In the genomic region with DNA sequence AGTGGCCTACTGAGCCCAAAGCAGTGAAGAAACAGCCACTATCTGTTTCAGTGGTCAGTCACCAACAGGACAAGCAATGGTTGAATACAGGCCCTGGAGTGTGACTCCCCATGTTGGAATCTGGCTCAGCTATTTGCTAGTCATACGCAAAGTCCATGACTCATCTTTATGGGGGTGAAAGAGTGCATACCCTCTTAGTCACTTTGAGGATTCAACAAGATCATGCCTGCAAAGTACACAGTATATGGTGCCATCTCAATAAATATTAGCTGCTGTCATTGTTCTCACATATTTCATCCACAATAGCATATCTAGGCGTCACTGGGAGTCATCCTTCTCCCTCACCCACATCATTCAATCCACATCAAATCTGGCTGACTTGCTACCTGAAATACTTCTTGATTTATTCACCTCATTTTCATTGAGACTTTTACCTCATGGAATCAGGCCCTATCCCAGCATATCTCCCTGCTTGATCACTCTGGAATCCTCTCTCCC, we compare ENCODE assay signal across 15 cellular contexts. TPM values are rescaled to one million over a fixed set of nuclear protein-coding genes. Genes with fewer than 3 reads are reported as not detected.
A peak's percentile ranks its signal among the peaks of the same experiment; 100 is the strongest.
DNase-seq lines count a peak whose midpoint lies in the region; ATAC-seq and TF ChIP-seq lines count a peak whose summit lies in the region.
"Had no signal": no experiment of that assay in that cellular context is flagged by ENCODE, and none has a peak within 500 bp of the region (broad histone marks: within the 10 kb centered on the region; RNA-seq: fewer than 3 reads in every experiment).

No MANE protein-coding gene starts in this region.

- peaks cover 2 to 4% of the 10 kb centered on the region in 2 donors for H3K36me3 Mint-ChIP-seq in activated T-cell treated with anti-CD3 and anti-CD28 coated beads, Interleukin-2, amount 50 U/mL, for 72 hours (ENCODE audit: insufficient read depth in 2 of 2)
- H3K36me3 Mint-ChIP-seq: stimulated activated memory B cell treated with anti-CD40 and anti-IgM and Interleukin-4, amounts not matched to agents 10 μg/mL and 1 μg/mL and 100 μg/mL, for 72 hours had no signal

- no peak overlapping the region for H3K4me3 Mint-ChIP-seq in activated T-cell treated with anti-CD3 and anti-CD28 coated beads, Interleukin-2, amount 50 U/mL, for 72 hours
- H3K4me3 Mint-ChIP-seq: stimulated activated memory B cell treated with anti-CD40 and anti-IgM and Interleukin-4, amounts not matched to agents 10 μg/mL and 1 μg/mL and 100 μg/mL, for 72 hours had no signal

- H3K27me3 ChIP-seq in foreskin keratinocyte = no peaks in the 10 kb centered on the region
- peaks cover 0 to 3% of the 10 kb centered on the region in 2 donors for H3K27me3 ChIP-seq in aorta (ENCODE audit: control insufficient read depth in 1 of 2, insufficient read depth in 2 of 2, low read length in 1 of 2)

- no peak for TF ChIP-seq CTCF in foreskin keratinocyte (conservative IDR thresholded peaks at IDR 0.05)

- intact Hi-C loops in aorta (cut with DNase I) = no loop called here

- no peak overlapping the region for H3K4me3 ChIP-seq in aorta (ENCODE audit: low read length in 2 of 2)
- H3K4me3 ChIP-seq: left ventricle myocardium inferior, skin epidermis had no signal

- 66 to 77% methylated on average over 2 of the region's 2 CpGs for WGBS in aorta, 2 donors

- H3K27ac ChIP-seq in foreskin keratinocyte (peak overlapping the region; percentile 99), aorta (ENCODE audit: low read depth in 1 of 2, low read length in 2 of 2) (no peak overlapping the region)
- H3K27ac ChIP-seq: left ventricle myocardium inferior, skin epidermis had no signal

- no peaks in the 10 kb centered on the region for H3K4me1 Mint-ChIP-seq in activated T-cell treated with anti-CD3 and anti-CD28 coated beads, Interleukin-2, amount 50 U/mL, for 72 hours (ENCODE audit: low read depth)
- H3K4me1 Mint-ChIP-seq: stimulated activated memory B cell treated with anti-CD40 and anti-IgM and Interleukin-4, amounts not matched to agents 10 μg/mL and 1 μg/mL and 100 μg/mL, for 72 hours had no signal

- no peak for DNase-seq in activated T-cell treated with anti-CD3 and anti-CD28 coated beads, Interleukin-2, amount 50 U/mL, for 72 hours
- DNase-seq in activated T-cell treated with anti-CD3 and anti-CD28 coated beads, Interleukin-2, amount 50 U/mL, for 48 hours = no peak
- peak; percentile 100 for DNase-seq in foreskin keratinocyte
- no peak for DNase-seq in aorta
- DNase-seq: AML-193; effector memory CD4-positive, alpha-beta T cell; left ventricle myocardium inferior; NCI-H2171 had no signal

- peaks cover 10% of the 10 kb centered on the region for H3K9me3 ChIP-seq in aorta (ENCODE audit: control insufficient read depth, low read length)

- H3K27me3 Mint-ChIP-seq in activated T-cell treated with anti-CD3 and anti-CD28 coated beads, Interleukin-2, amount 50 U/mL, for 72 hours (ENCODE audit: low read depth) = peaks cover 33% of the 10 kb centered on the region

- no peak overlapping the region for H3K27ac Mint-ChIP-seq in activated T-cell treated with anti-CD3 and anti-CD28 coated beads, Interleukin-2, amount 50 U/mL, for 72 hours
- H3K27ac Mint-ChIP-seq: stimulated activated memory B cell treated with anti-CD40 and anti-IgM and Interleukin-4, amounts not matched to agents 10 μg/mL and 1 μg/mL and 100 μg/mL, for 72 hours had no signal

- ATAC-seq in activated T-cell treated with anti-CD3 and anti-CD28 coated beads, Interleukin-2, amount 50 U/mL, for 72 hours (replicated peaks in 1 of 2) = peak; percentile 67 to 75
- ATAC-seq in SK-N-SH treated with all-trans-retinoic acid at 6 μM for 48 hours (peak; percentile 98), foreskin keratinocyte (peak; percentile 98), aorta (ENCODE audit: low FRiP score) (peak; percentile 50), HG02763 (IDR thresholded peaks at IDR 0.05; ENCODE audit: unreplicated experiment) (no peak), GM21528 (IDR thresholded peaks at IDR 0.05; ENCODE audit: low FRiP score, unreplicated experiment) (no peak), HG03280 (IDR thresholded peaks at IDR 0.05; ENCODE audit: unreplicated experiment) (no peak)
- ATAC-seq: stimulated activated memory B cell treated with anti-CD40 and anti-IgM and Interleukin-4, amounts not matched to agents 10 μg/mL and 1 μg/mL and 100 μg/mL, for 72 hours had no signal

- H3K36me3 ChIP-seq in aorta (ENCODE audit: control insufficient read depth in 1 of 2, insufficient read depth in 2 of 2, low read length in 1 of 2) = no peaks in the 10 kb centered on the region
- H3K36me3 ChIP-seq: left ventricle myocardium inferior had no signal

- H3K4me1 ChIP-seq in foreskin keratinocyte (peaks cover 26% of the 10 kb centered on the region), aorta (ENCODE audit: control insufficient read depth in 1 of 2, insufficient read depth in 2 of 2, low read length in 2 of 2) (no peaks in the 10 kb centered on the region)
- H3K4me1 ChIP-seq: left ventricle myocardium inferior had no signal

- H3K9me3 Mint-ChIP-seq in activated T-cell treated with anti-CD3 and anti-CD28 coated beads, Interleukin-2, amount 50 U/mL, for 72 hours = peaks cover 5 to 7% of the 10 kb centered on the region in 2 donors

TF ChIP-seq in SK-N-SH treated with all-trans-retinoic acid at 6 μM for 48 hours, 23 proteins besides CTCF, POLR2A, EP300 and RAD21 (continues in another document):
- TF ChIP-seq ARNTL (CRISPR knock-in tag; IDR thresholded peaks at IDR 0.05; ENCODE audit: borderline replicate concordance, low read depth) (no peak), TOX (CRISPR knock-in tag; IDR thresholded peaks at IDR 0.05; ENCODE audit: borderline replicate concordance) (peak; percentile 69; the same call in 1 of the 2 replicates), ZNF565 (CRISPR knock-in tag; conservative IDR thresholded peaks at IDR 0.05; ENCODE audit: low read depth) (no peak), OSR1 (CRISPR knock-in tag; IDR thresholded peaks at IDR 0.05) (no peak), ISL1 (CRISPR knock-in tag; IDR thresholded peaks at IDR 0.05) (peak; percentile 59), CSDC2 (CRISPR knock-in tag; IDR thresholded peaks at IDR 0.05) (no peak)
- TF ChIP-seq, protein P1, sequence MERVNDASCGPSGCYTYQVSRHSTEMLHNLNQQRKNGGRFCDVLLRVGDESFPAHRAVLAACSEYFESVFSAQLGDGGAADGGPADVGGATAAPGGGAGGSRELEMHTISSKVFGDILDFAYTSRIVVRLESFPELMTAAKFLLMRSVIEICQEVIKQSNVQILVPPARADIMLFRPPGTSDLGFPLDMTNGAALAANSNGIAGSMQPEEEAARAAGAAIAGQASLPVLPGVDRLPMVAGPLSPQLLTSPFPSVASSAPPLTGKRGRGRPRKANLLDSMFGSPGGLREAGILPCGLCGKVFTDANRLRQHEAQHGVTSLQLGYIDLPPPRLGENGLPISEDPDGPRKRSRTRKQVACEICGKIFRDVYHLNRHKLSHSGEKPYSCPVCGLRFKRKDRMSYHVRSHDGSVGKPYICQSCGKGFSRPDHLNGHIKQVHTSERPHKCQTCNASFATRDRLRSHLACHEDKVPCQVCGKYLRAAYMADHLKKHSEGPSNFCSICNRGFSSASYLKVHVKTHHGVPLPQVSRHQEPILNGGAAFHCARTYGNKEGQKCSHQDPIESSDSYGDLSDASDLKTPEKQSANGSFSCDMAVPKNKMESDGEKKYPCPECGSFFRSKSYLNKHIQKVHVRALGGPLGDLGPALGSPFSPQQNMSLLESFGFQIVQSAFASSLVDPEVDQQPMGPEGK (CRISPR knock-in tag; IDR thresholded peaks at IDR 0.05; ENCODE audit: borderline replicate concordance) = 0 out of 2 replicates have a peak, but pooled peaks have one; percentile 28
- TF ChIP-seq, protein P2, sequence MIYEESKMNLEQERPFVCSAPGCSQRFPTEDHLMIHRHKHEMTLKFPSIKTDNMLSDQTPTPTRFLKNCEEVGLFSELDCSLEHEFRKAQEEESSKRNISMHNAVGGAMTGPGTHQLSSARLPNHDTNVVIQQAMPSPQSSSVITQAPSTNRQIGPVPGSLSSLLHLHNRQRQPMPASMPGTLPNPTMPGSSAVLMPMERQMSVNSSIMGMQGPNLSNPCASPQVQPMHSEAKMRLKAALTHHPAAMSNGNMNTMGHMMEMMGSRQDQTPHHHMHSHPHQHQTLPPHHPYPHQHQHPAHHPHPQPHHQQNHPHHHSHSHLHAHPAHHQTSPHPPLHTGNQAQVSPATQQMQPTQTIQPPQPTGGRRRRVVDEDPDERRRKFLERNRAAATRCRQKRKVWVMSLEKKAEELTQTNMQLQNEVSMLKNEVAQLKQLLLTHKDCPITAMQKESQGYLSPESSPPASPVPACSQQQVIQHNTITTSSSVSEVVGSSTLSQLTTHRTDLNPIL (CRISPR knock-in tag; IDR thresholded peaks at IDR 0.05; ENCODE audit: low read depth) = no peak
- TF ChIP-seq, protein P3, sequence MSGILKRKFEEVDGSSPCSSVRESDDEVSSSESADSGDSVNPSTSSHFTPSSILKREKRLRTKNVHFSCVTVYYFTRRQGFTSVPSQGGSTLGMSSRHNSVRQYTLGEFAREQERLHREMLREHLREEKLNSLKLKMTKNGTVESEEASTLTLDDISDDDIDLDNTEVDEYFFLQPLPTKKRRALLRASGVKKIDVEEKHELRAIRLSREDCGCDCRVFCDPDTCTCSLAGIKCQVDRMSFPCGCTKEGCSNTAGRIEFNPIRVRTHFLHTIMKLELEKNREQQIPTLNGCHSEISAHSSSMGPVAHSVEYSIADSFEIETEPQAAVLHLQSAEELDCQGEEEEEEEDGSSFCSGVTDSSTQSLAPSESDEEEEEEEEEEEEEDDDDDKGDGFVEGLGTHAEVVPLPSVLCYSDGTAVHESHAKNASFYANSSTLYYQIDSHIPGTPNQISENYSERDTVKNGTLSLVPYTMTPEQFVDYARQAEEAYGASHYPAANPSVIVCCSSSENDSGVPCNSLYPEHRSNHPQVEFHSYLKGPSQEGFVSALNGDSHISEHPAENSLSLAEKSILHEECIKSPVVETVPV (CRISPR knock-in tag; IDR thresholded peaks at IDR 0.05) = no peak
- TF ChIP-seq, protein P4, sequence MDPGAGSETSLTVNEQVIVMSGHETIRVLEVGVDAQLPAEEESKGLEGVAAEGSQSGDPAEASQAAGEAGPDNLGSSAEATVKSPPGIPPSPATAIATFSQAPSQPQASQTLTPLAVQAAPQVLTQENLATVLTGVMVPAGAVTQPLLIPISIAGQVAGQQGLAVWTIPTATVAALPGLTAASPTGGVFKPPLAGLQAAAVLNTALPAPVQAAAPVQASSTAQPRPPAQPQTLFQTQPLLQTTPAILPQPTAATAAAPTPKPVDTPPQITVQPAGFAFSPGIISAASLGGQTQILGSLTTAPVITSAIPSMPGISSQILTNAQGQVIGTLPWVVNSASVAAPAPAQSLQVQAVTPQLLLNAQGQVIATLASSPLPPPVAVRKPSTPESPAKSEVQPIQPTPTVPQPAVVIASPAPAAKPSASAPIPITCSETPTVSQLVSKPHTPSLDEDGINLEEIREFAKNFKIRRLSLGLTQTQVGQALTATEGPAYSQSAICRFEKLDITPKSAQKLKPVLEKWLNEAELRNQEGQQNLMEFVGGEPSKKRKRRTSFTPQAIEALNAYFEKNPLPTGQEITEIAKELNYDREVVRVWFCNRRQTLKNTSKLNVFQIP (CRISPR knock-in tag; IDR thresholded peaks at IDR 0.05; ENCODE audit: borderline replicate concordance, low read depth) = peak; percentile 49; the same call in 1 of the 2 replicates

RNA-seq across cellular contexts. Expression of a gene that starts 26.4 kb away (rescaled TPM):
- not detected for total RNA-seq in activated T-cell treated with anti-CD3 and anti-CD28 coated beads, Interleukin-2, amount 50 U/mL, for 72 hours
- not detected in 2 replicates for total RNA-seq in foreskin keratinocyte
- polyA plus RNA-seq in foreskin keratinocyte = not detected in 2 replicates
- under 1 TPM; 0.21 to 0.45 TPM for total RNA-seq in aorta
- not detected for polyA plus RNA-seq in aorta
- total RNA-seq: T-helper 1 cell treated with Interleukin-12 subunit alpha and Interleukin-12 subunit beta and Interleukin-4 antibody, amounts not matched to agents 30 ng/mL and 1 ng/mL, for 36 hours had no signal

Comparison
In these comparisons a context has a peak if more than half of its experiments do, and no peak if none do; other contexts are left out.
1. ATAC-seq: peak in activated T-cell treated with anti-CD3 and anti-CD28 coated beads, Interleukin-2, amount 50 U/mL, for 72 hours (2 of 2), SK-N-SH treated with all-trans-retinoic acid at 6 μM for 48 hours (single experiment), foreskin keratinocyte (single experiment) and aorta (single experiment); none in HG02763 (single experiment), GM21528 (single experiment) and HG03280 (single experiment).
2. DNase-seq: peak in foreskin keratinocyte (2 of 2); none in activated T-cell treated with anti-CD3 and anti-CD28 coated beads, Interleukin-2, amount 50 U/mL, for 72 hours (0 of 2), activated T-cell treated with anti-CD3 and anti-CD28 coated beads, Interleukin-2, amount 50 U/mL, for 48 hours (0 of 2) and aorta (0 of 2).